Comparison of ENCODE assay signal across 18 cellular contexts in genomic region chr17:38658741-38659345, GRCh38. TPM values are rescaled to one million over a fixed set of nuclear protein-coding genes. Genes with fewer than 3 reads are reported as not detected.
DNase-seq lines count a peak whose midpoint lies in the region; TF ChIP-seq lines count a peak whose summit lies in the region.
"Had no signal": no experiment of that assay in that cellular context is flagged by ENCODE, and none has a peak within 500 bp of the region (broad histone marks: within the 10 kb centered on the region; RNA-seq: fewer than 3 reads in every experiment).

No MANE protein-coding gene starts in this region.

- intact Hi-C loops in dorsolateral prefrontal cortex (cut with DNase I) = loop anchor here (2.0 kb wide), 2 partner anchors 54 to 58 kb away; partner anchors contain the start of gene SRCIN1 (in 1 of the 2)
- intact Hi-C loops in activated CD4-positive, alpha-beta memory T cell treated with anti-CD3 and anti-CD28 coated beads for 36 hours (cut with micrococcal nuclease) = no loop called here

- H3K36me3 Mint-ChIP-seq in activated CD4-positive, alpha-beta memory T cell treated with anti-CD3 and anti-CD28 coated beads for 36 hours = no peaks in the 10 kb centered on the region
- H3K36me3 Mint-ChIP-seq: CD8-positive, alpha-beta T cell; naive B cell had no signal

- no peak overlapping the region for H3K27ac Mint-ChIP-seq in activated CD4-positive, alpha-beta memory T cell treated with anti-CD3 and anti-CD28 coated beads for 36 hours
- H3K27ac Mint-ChIP-seq: CD8-positive, alpha-beta T cell had no signal

- H3K27ac ChIP-seq in dorsolateral prefrontal cortex = peak overlapping the region in 57 of 59 donors; percentile 36 to 99 (median 92)
- H3K27ac ChIP-seq: brain microvascular endothelial cell, left lung, suprapubic skin had no signal

- peaks cover 12% of the 10 kb centered on the region for H3K27me3 Mint-ChIP-seq in activated CD4-positive, alpha-beta memory T cell treated with anti-CD3 and anti-CD28 coated beads for 36 hours

- TF ChIP-seq CTCF in dorsolateral prefrontal cortex (IDR thresholded peaks at IDR 0.05 in 54 of 56, conservative IDR thresholded peaks at IDR 0.05 in 2 of 56; ENCODE audit: low read depth in 1 of 56, partially characterized antibody in 56 of 56) = no peak

- CTCF ChIA-PET in activated CD4-positive, alpha-beta memory T cell treated with anti-CD3 and anti-CD28 coated beads for 36 hours (lab: Charles Lee) = interaction anchor here (1.3 to 11.0 kb wide), 2 partner anchors 8 to 102 kb away, joined by 8 to 302 read pairs; no protein-coding TSS in a partner anchor

- POLR2A ChIA-PET in activated CD4-positive, alpha-beta memory T cell treated with anti-CD3 and anti-CD28 coated beads for 36 hours (lab: Charles Lee) = no interaction called here

- H3K9me3 Mint-ChIP-seq in activated CD4-positive, alpha-beta memory T cell treated with anti-CD3 and anti-CD28 coated beads for 36 hours = no peaks in the 10 kb centered on the region
- H3K9me3 Mint-ChIP-seq: CD8-positive, alpha-beta T cell; naive B cell had no signal

- DNase-seq in NOMO-1 treated with DMSO at 0.1 percent for 48 hours (lab: John Stamatoyannopoulos, UW; ENCODE audit: unreplicated experiment) (peak; percentile 12), NOMO-1 treated with dmso at 0.1 percent for 144 hours (lab: John Stamatoyannopoulos, UW; ENCODE audit: unreplicated experiment) (no peak), NCI-H1092 treated with DMSO at 0.1 percent for 48 hours (lab: John Stamatoyannopoulos, UW) (peak; percentile 46), dorsolateral prefrontal cortex (peak; percentile 36 to 84 (median 71)), superior temporal gyrus (ENCODE audit: extremely low spot score) (peak; percentile 46), RKO (ENCODE audit: low spot score) (no peak), NCI-H82 treated with DMSO at 0.1 percent for 48 hours (lab: John Stamatoyannopoulos, UW; ENCODE audit: unreplicated experiment) (no peak)
- DNase-seq in activated CD4-positive, alpha-beta memory T cell treated with anti-CD3 and anti-CD28 coated beads for 36 hours = no peak
- DNase-seq: brain microvascular endothelial cell; CD8-positive, alpha-beta T cell; effector CD4-positive, alpha-beta T cell; left lung; MG63; naive B cell; NCI-H345; OCI-M1; stimulated activated CD4-positive, alpha-beta T cell treated with anti-CD3 and anti-CD28 coated beads, Interleukin-15, amount 100 ng/mL, for 24 hours had no signal

- peaks cover 11% of the 10 kb centered on the region for H3K4me1 Mint-ChIP-seq in activated CD4-positive, alpha-beta memory T cell treated with anti-CD3 and anti-CD28 coated beads for 36 hours (ENCODE audit: low read depth)

- H3K27me3 ChIP-seq in dorsolateral prefrontal cortex = no peaks in the 10 kb centered on the region
- H3K27me3 ChIP-seq: MG63 had no signal

- H3K4me3 ChIP-seq in dorsolateral prefrontal cortex = no peak overlapping the region
- H3K4me3 ChIP-seq: left lung, MG63, suprapubic skin had no signal

- no peak overlapping the region for H3K4me3 Mint-ChIP-seq in activated CD4-positive, alpha-beta memory T cell treated with anti-CD3 and anti-CD28 coated beads for 36 hours
- H3K4me3 Mint-ChIP-seq: CD8-positive, alpha-beta T cell; naive B cell had no signal

RNA-seq across cellular contexts. Expression of gene EPOP, which starts 15.9 kb away (rescaled TPM):
- total RNA-seq in dorsolateral prefrontal cortex = 10 to 100 TPM in 105 of 120 experiments, 1 to 10 TPM in 15; 4.4 to 32.8 (median 13.7) TPM
- total RNA-seq in activated CD4-positive, alpha-beta memory T cell treated with anti-CD3 and anti-CD28 coated beads for 36 hours = 10 to 100 TPM; 37.1 to 38.0 TPM

RNA-seq across cellular contexts. Expression of gene MLLT6, which starts 46.2 kb away (rescaled TPM):
- total RNA-seq in dorsolateral prefrontal cortex = 100 to 1,000 TPM; 118 to 242 (median 168) TPM
- total RNA-seq in activated CD4-positive, alpha-beta memory T cell treated with anti-CD3 and anti-CD28 coated beads for 36 hours = 100 to 1,000 TPM; 204 to 221 TPM

RNA-seq across cellular contexts. Expression of gene SRCIN1, which starts 53.1 kb away (rescaled TPM):
- total RNA-seq in dorsolateral prefrontal cortex = 100 to 1,000 TPM in 111 of 120 experiments, 10 to 100 TPM in 9; 80.9 to 338 (median 151) TPM
- 1 to 10 TPM in 1 of 2 experiments, under 1 TPM in 1; 0.92 to 1.6 TPM for total RNA-seq in activated CD4-positive, alpha-beta memory T cell treated with anti-CD3 and anti-CD28 coated beads for 36 hours

Comparison
In these comparisons a context has a peak if more than half of its experiments do, and no peak if none do; other contexts are left out.
1. DNase-seq: peak in NOMO-1 treated with DMSO at 0.1 percent for 48 hours (single experiment), NCI-H1092 treated with DMSO at 0.1 percent for 48 hours (single experiment), dorsolateral prefrontal cortex (10 of 10) and superior temporal gyrus (single experiment); none in NOMO-1 treated with dmso at 0.1 percent for 144 hours (single experiment), RKO (single experiment), activated CD4-positive, alpha-beta memory T cell treated with anti-CD3 and anti-CD28 coated beads for 36 hours (single experiment) and NCI-H82 treated with DMSO at 0.1 percent for 48 hours (single experiment).
2. RNA of gene SRCIN1, which starts 53.1 kb away (total RNA-seq): 80.9 to 338 TPM in dorsolateral prefrontal cortex; 0.92 to 1.6 TPM in activated CD4-positive, alpha-beta memory T cell treated with anti-CD3 and anti-CD28 coated beads for 36 hours; every median in the first group is over 10 times any median in the second.